8 cellular contexts compared by ENCODE assay signal in genomic region chr5:132415516-132415915, GRCh38. TPM values are rescaled to one million over a fixed set of nuclear protein-coding genes. Genes with fewer than 3 reads are reported as not detected.
A peak's percentile ranks its signal among the peaks of the same experiment; 100 is the strongest.
DNase-seq lines count a peak whose midpoint lies in the region; ATAC-seq and TF ChIP-seq lines count a peak whose summit lies in the region.
"Not testable (repeated sequence)": the region's sequence is repeated elsewhere in the genome, so short reads cannot be mapped to it uniquely, and the experiment has no call there.

No MANE protein-coding gene starts in this region.

- not testable (repeated sequence) for H3F3A ChIP-seq in Loucy (ENCODE audit: low read depth)

- H3K9me3 Mint-ChIP-seq in activated B cell treated with CpG ODN at 0.5 μM for 24 hours; central memory CD8-positive, alpha-beta T cell: not testable (repeated sequence)

- H3K79me2 ChIP-seq in Loucy (ENCODE audit: insufficient read depth, low read length) = peaks cover 65% of the 10 kb centered on the region

- peak overlapping the region in 9 of 11 experiments; percentile 28 to 100 (median 65); a peak in 15 of 22 replicates for H3K27ac ChIP-seq in BLaER1 treated with 17β-estradiol and CSF1 and Interleukin-3, amounts not matched to agents 10 nM and 100 nM
- H3K27ac ChIP-seq in left ventricle myocardium inferior (replicated peaks) (peak overlapping the region; percentile 99), gastrocnemius medialis (peak overlapping the region; percentile 87 to 99 (median 94)), transverse colon (peak overlapping the region; percentile 96 to 99 (median 99))

- not testable (repeated sequence) for TF ChIP-seq POLR2A in gastrocnemius medialis (IDR thresholded peaks at IDR 0.05); transverse colon (IDR thresholded peaks at IDR 0.05)

- TF ChIP-seq EP300 in transverse colon (IDR thresholded peaks at IDR 0.05; ENCODE audit: low read depth) = not testable (repeated sequence)

- H3K9me2 ChIP-seq in Loucy (replicated peaks; ENCODE audit: low read depth, low read length) = not testable (repeated sequence)

- H4K20me1 ChIP-seq in BLaER1 treated with 17β-estradiol and CSF1 and Interleukin-3, amounts not matched to agents 10 nM and 100 nM; Loucy (ENCODE audit: insufficient read depth, low read length, poor library complexity, severe bottlenecking): not testable (repeated sequence)

- H3K27ac Mint-ChIP-seq in activated B cell treated with CpG ODN at 0.5 μM for 24 hours = peak overlapping the region; percentile 88
- H3K27ac Mint-ChIP-seq in central memory CD8-positive, alpha-beta T cell (ENCODE audit: low read depth) = peak overlapping the region; percentile 98

- H3K4me2 ChIP-seq in BLaER1 treated with 17β-estradiol and CSF1 and Interleukin-3, amounts not matched to agents 10 nM and 100 nM = peak overlapping the region; percentile 29 to 98 (median 64)
- H3K4me2 ChIP-seq in Loucy (ENCODE audit: low read depth, low read length, poor library complexity, severe bottlenecking) = peak overlapping the region; percentile 62

- H3K4me1 Mint-ChIP-seq in activated B cell treated with CpG ODN at 0.5 μM for 24 hours = peaks cover 90% of the 10 kb centered on the region
- H3K4me1 Mint-ChIP-seq in central memory CD8-positive, alpha-beta T cell = peaks cover 84% of the 10 kb centered on the region

- not testable (repeated sequence) for H3K9me3 ChIP-seq in BLaER1 treated with 17β-estradiol and CSF1 and Interleukin-3, amounts not matched to agents 10 nM and 100 nM (replicated peaks in 1 of 11); Loucy (ENCODE audit: insufficient read depth, low read depth, low read length); left ventricle myocardium inferior (replicated peaks); mucosa of stomach (ENCODE audit: control insufficient read depth, low read length); gastrocnemius medialis; transverse colon

- peak overlapping the region in 4 of 11 experiments; percentile 39 to 60 (median 52); a peak in 6 of 22 replicates for H3K9ac ChIP-seq in BLaER1 treated with 17β-estradiol and CSF1 and Interleukin-3, amounts not matched to agents 10 nM and 100 nM
- H3K9ac ChIP-seq in Loucy (ENCODE audit: low read depth, low read length, poor library complexity, severe bottlenecking) (peak overlapping the region; percentile 50), mucosa of stomach (ENCODE audit: low read length) (peak overlapping the region; percentile 9)

- peaks cover 20% of the 10 kb centered on the region for H3K36me3 Mint-ChIP-seq in activated B cell treated with CpG ODN at 0.5 μM for 24 hours (ENCODE audit: low read depth)
- peaks cover 45% of the 10 kb centered on the region for H3K36me3 Mint-ChIP-seq in central memory CD8-positive, alpha-beta T cell (ENCODE audit: insufficient read depth)

- H3K4me3 Mint-ChIP-seq in activated B cell treated with CpG ODN at 0.5 μM for 24 hours = peak overlapping the region; percentile 24
- H3K4me3 Mint-ChIP-seq in central memory CD8-positive, alpha-beta T cell = peak overlapping the region; percentile 95

- H3K4me3 ChIP-seq in BLaER1 treated with 17β-estradiol and CSF1 and Interleukin-3, amounts not matched to agents 10 nM and 100 nM; mucosa of stomach (ENCODE audit: low read length); transverse colon: not testable (repeated sequence)
- H3K4me3 ChIP-seq in Loucy (ENCODE audit: low read length, poor library complexity, severe bottlenecking) (peak overlapping the region; percentile 30), left ventricle myocardium inferior (peak overlapping the region; percentile 28), gastrocnemius medialis (peak overlapping the region in 1 of 4 donors; percentile 1)

- WGBS in transverse colon (ENCODE audit: low coverage in 1 of 2), 2 donors = 75 to 100% methylated on average over 3 to 7 of the region's 7 CpGs

- intact Hi-C loops in activated B cell treated with CpG ODN at 0.5 μM for 24 hours (cut with micrococcal nuclease); gastrocnemius medialis (cut with DNase I; ENCODE audit: low total_unique reads): not testable (repeated sequence)
- intact Hi-C loops in left ventricle myocardium inferior (cut with micrococcal nuclease) (loop anchor here (5.0 kb wide), 1 partner anchor 77 kb away; the partner anchor contains the start of gene IRF1), transverse colon (cut with DNase I; ENCODE audit: low total_unique reads) (loop anchor here (5.0 kb wide), 1 partner anchor 77 kb away; the partner anchor contains the start of gene IRF1)

- H3K4me1 ChIP-seq in BLaER1 treated with 17β-estradiol and CSF1 and Interleukin-3, amounts not matched to agents 10 nM and 100 nM = peaks cover 67 to 95% (median 90%) of the 10 kb centered on the region in 10 experiments
- H3K4me1 ChIP-seq in Loucy (ENCODE audit: insufficient read depth, low read length, poor library complexity, severe bottlenecking) (peaks cover 66% of the 10 kb centered on the region), left ventricle myocardium inferior (peaks cover 99% of the 10 kb centered on the region), mucosa of stomach (ENCODE audit: control insufficient read depth, insufficient read depth, low read length) (peaks cover 54% of the 10 kb centered on the region), gastrocnemius medialis (peaks cover 82 to 84% of the 10 kb centered on the region in 2 donors), transverse colon (peaks cover 34 to 84% (median 64%) of the 10 kb centered on the region in 4 donors)

- H3K27me3 ChIP-seq in BLaER1 treated with 17β-estradiol and CSF1 and Interleukin-3, amounts not matched to agents 10 nM and 100 nM; Loucy (ENCODE audit: insufficient read depth, low read length, poor library complexity, severe bottlenecking); left ventricle myocardium inferior (ENCODE audit: low read depth); mucosa of stomach (ENCODE audit: control insufficient read depth, insufficient read depth, low read length); gastrocnemius medialis; transverse colon: not testable (repeated sequence)

- in situ Hi-C loops in gastrocnemius medialis (cut with MboI; ENCODE audit: low sequenced_read_pairs in 4 of 4) = not testable (repeated sequence)
- in situ Hi-C loops in transverse colon (cut with MboI; ENCODE audit: low pct_ligation_motif_present in 1 of 4, low pct_unique_long_range_greater_than_20kb in 1 of 4, low sequenced_read_pairs in 3 of 4) = loop anchor here in 3 of 4 donors (5.0 to 10.0 kb wide), 2 partner anchors 77 to 79 kb away; partner anchors contain the start of gene IRF1 (in 3 of the 3)

- POLR2A ChIA-PET in activated B cell treated with CpG ODN at 0.5 μM for 24 hours (lab: Charles Lee) = interaction anchor here (0.5 to 7.9 kb wide), 11 partner anchors 8 to 311 kb away, joined by 3 to 246 read pairs (median 7); partner anchors contain the start of gene IRF1

- peaks cover 0 to 32% (median 17%) of the 10 kb centered on the region in 11 experiments; a peak in 11 of 22 replicates for H3K36me3 ChIP-seq in BLaER1 treated with 17β-estradiol and CSF1 and Interleukin-3, amounts not matched to agents 10 nM and 100 nM
- not testable (repeated sequence) for H3K36me3 ChIP-seq in Loucy (ENCODE audit: insufficient read depth, low read length); left ventricle myocardium inferior; mucosa of stomach (ENCODE audit: control insufficient read depth, insufficient read depth, low read length); gastrocnemius medialis; transverse colon

- not testable (repeated sequence) for H3K27me3 Mint-ChIP-seq in activated B cell treated with CpG ODN at 0.5 μM for 24 hours; central memory CD8-positive, alpha-beta T cell

- TF ChIP-seq CTCF in Loucy (conservative IDR thresholded peaks at IDR 0.05; ENCODE audit: low read length); activated B cell treated with CpG ODN at 0.5 μM for 24 hours (IDR thresholded peaks at IDR 0.05); left ventricle myocardium inferior (IDR thresholded peaks at IDR 0.05; ENCODE audit: borderline replicate concordance); gastrocnemius medialis (IDR thresholded peaks at IDR 0.05 in 4 of 5, conservative IDR thresholded peaks at IDR 0.05 in 1 of 5); transverse colon (IDR thresholded peaks at IDR 0.05): not testable (repeated sequence)

- CTCF ChIA-PET in activated B cell treated with CpG ODN at 0.5 μM for 24 hours (lab: Charles Lee) = interaction anchor here (0.9 to 2.9 kb wide), 7 partner anchors 8 to 86 kb away, joined by 3 to 12 read pairs (median 10); partner anchors contain the start of gene IRF1

- H2AFZ ChIP-seq in Loucy (ENCODE audit: low read length) = not testable (repeated sequence)

- not testable (repeated sequence) for ATAC-seq in activated B cell treated with CpG ODN at 0.5 μM for 24 hours (ENCODE audit: low read depth); central memory CD8-positive, alpha-beta T cell (replicated peaks; ENCODE audit: extremely low read depth, poor library complexity, severe bottlenecking); gastrocnemius medialis

- DNase-seq in activated B cell treated with CpG ODN at 0.5 μM for 24 hours; central memory CD8-positive, alpha-beta T cell (ENCODE audit: low spot score in 2 of 2); left ventricle myocardium inferior; gastrocnemius medialis; transverse colon: not testable (repeated sequence)

RNA-seq across cellular contexts. Expression of gene SLC22A5, which starts 46.0 kb away (rescaled TPM):
- total RNA-seq in activated B cell treated with CpG ODN at 0.5 μM for 24 hours (5.4 and 6.6 TPM in 2 replicates), left ventricle myocardium inferior (20.8 TPM), gastrocnemius medialis (100 to 1,000 TPM in 1 of 4 donors, 10 to 100 TPM in 3; 56.2 to 116 (median 79.2) TPM), transverse colon (100 to 1,000 TPM in 1 of 4 donors, 10 to 100 TPM in 3; 34.6 to 129 (median 67.8) TPM)
